19 cellular contexts compared by ENCODE assay signal in genomic region chr2:110881908-110882307, GRCh38.
DNase-seq lines count a peak whose midpoint lies in the region; ATAC-seq, FAIRE-seq and TF ChIP-seq lines count a peak whose summit lies in the region.
"Had no signal": no experiment of that assay in that cellular context is flagged by ENCODE, and none has a peak within 500 bp of the region (broad histone marks: within the 10 kb centered on the region; RNA-seq: fewer than 3 reads in every experiment).

No MANE protein-coding gene starts in this region.

- no peak for FAIRE-seq in pancreas (lab: Jason Lieb, UNC)
- FAIRE-seq: endometrium, islet of Langerhans had no signal

- TF ChIP-seq CTCF in pancreas (IDR thresholded peaks at IDR 0.05), result no peak

- no peaks in the 10 kb centered on the region for H3K36me3 ChIP-seq in pancreas
- H3K36me3 ChIP-seq: cardiac muscle cell, transverse colon had no signal

- ATAC-seq in activated T-cell treated with anti-CD3 and anti-CD28 coated beads, Interleukin-2, amount 50 U/mL, for 72 hours (replicated peaks in 1 of 2), result peak; percentile 98 to 99
- ATAC-seq in GM21528 (IDR thresholded peaks at IDR 0.05; ENCODE audit: low FRiP score, unreplicated experiment) (peak; percentile 90), HG03442 (IDR thresholded peaks at IDR 0.05; ENCODE audit: unreplicated experiment) (peak; percentile 84), pancreas (no peak)
- peak; percentile 51 to 71 for ATAC-seq in stimulated activated naive B cell treated with anti-CD40 and anti-IgM and Interleukin-4, amounts not matched to agents 10 μg/mL and 1 μg/mL and 100 μg/mL, for 72 hours (replicated peaks)

- H3K9me3 ChIP-seq in pancreas, result no peaks in the 10 kb centered on the region
- H3K9me3 ChIP-seq: transverse colon had no signal

- peaks cover 8 to 15% of the 10 kb centered on the region in 2 donors for H3K36me3 Mint-ChIP-seq in activated T-cell treated with anti-CD3 and anti-CD28 coated beads, Interleukin-2, amount 50 U/mL, for 72 hours (ENCODE audit: insufficient read depth in 2 of 2)
- H3K36me3 Mint-ChIP-seq in activated T-cell treated with anti-CD3 and anti-CD28 coated beads, Interleukin-2, amount 50 U/mL, for 24 hours (ENCODE audit: low read depth), result no peaks in the 10 kb centered on the region
- H3K36me3 Mint-ChIP-seq in stimulated activated naive B cell treated with anti-CD40 and anti-IgM and Interleukin-4, amounts not matched to agents 10 μg/mL and 1 μg/mL and 100 μg/mL, for 72 hours, result peaks cover 4 to 5% of the 10 kb centered on the region in 2 donors

- intact Hi-C loops in pancreas (cut with DNase I), result no loop called here

- WGBS in pancreas, 2 donors, result 90 to 96% methylated on average over 6 of the region's 6 CpGs

- no peaks in the 10 kb centered on the region for H3K27me3 ChIP-seq in pancreas
- H3K27me3 ChIP-seq: cardiac muscle cell, transverse colon had no signal

- H3K4me1 Mint-ChIP-seq in activated T-cell treated with anti-CD3 and anti-CD28 coated beads, Interleukin-2, amount 50 U/mL, for 72 hours (ENCODE audit: low read depth), result peaks cover 11% of the 10 kb centered on the region
- H3K4me1 Mint-ChIP-seq in activated T-cell treated with anti-CD3 and anti-CD28 coated beads, Interleukin-2, amount 50 U/mL, for 24 hours (ENCODE audit: low read depth), result peaks cover 14% of the 10 kb centered on the region
- H3K4me1 Mint-ChIP-seq in stimulated activated naive B cell treated with anti-CD40 and anti-IgM and Interleukin-4, amounts not matched to agents 10 μg/mL and 1 μg/mL and 100 μg/mL, for 72 hours, result peaks cover 4 to 9% of the 10 kb centered on the region in 2 donors

- peaks cover 69% of the 10 kb centered on the region for H3K27me3 Mint-ChIP-seq in activated T-cell treated with anti-CD3 and anti-CD28 coated beads, Interleukin-2, amount 50 U/mL, for 72 hours (ENCODE audit: low read depth)
- H3K27me3 Mint-ChIP-seq in activated T-cell treated with anti-CD3 and anti-CD28 coated beads, Interleukin-2, amount 50 U/mL, for 24 hours, result peaks cover 45% of the 10 kb centered on the region
- H3K27me3 Mint-ChIP-seq in stimulated activated naive B cell treated with anti-CD40 and anti-IgM and Interleukin-4, amounts not matched to agents 10 μg/mL and 1 μg/mL and 100 μg/mL, for 72 hours, result peaks cover 12 to 24% of the 10 kb centered on the region in 2 donors

- peak; percentile 33 to 57 for DNase-seq in activated T-cell treated with anti-CD3 and anti-CD28 coated beads, Interleukin-2, amount 50 U/mL, for 72 hours
- DNase-seq in activated T-cell treated with anti-CD3 and anti-CD28 coated beads, Interleukin-2, amount 50 U/mL, for 24 hours, result no peak
- DNase-seq in stimulated activated naive B cell treated with anti-CD40 and anti-IgM and Interleukin-4, amounts not matched to agents 10 μg/mL and 1 μg/mL and 100 μg/mL, for 72 hours, result no peak
- DNase-seq in iPS-NIHi7 (ENCODE audit: extremely low spot score) (no peak), pancreas (no peak), erythroblast (lab: John Stamatoyannopoulos, UW) (no peak)
- DNase-seq: ACHN; activated CD4-positive, alpha-beta T cell treated with anti-CD3 and anti-CD28 coated beads, Interleukin-2, amount 50 U/mL, for 1 hour; activated naive CD4-positive, alpha-beta T cell treated with anti-CD3 and anti-CD28 coated beads, Interleukin-2, amount 50 U/mL, for 16 hours; GF-D8; Kasumi-1; midbrain; NCI-H2081 treated with DMSO at 0.1 percent for 48 hours; transverse colon had no signal

- H3K4me3 Mint-ChIP-seq in activated T-cell treated with anti-CD3 and anti-CD28 coated beads, Interleukin-2, amount 50 U/mL, for 72 hours, result no peak overlapping the region
- no peak overlapping the region for H3K4me3 Mint-ChIP-seq in activated T-cell treated with anti-CD3 and anti-CD28 coated beads, Interleukin-2, amount 50 U/mL, for 24 hours
- no peak overlapping the region for H3K4me3 Mint-ChIP-seq in stimulated activated naive B cell treated with anti-CD40 and anti-IgM and Interleukin-4, amounts not matched to agents 10 μg/mL and 1 μg/mL and 100 μg/mL, for 72 hours

- no peak for TF ChIP-seq POLR2A in erythroblast (IDR thresholded peaks at IDR 0.05; ENCODE audit: low read length)

- no peaks in the 10 kb centered on the region for H3K4me1 ChIP-seq in pancreas
- H3K4me1 ChIP-seq: transverse colon had no signal

- no peak overlapping the region for H3K4me3 ChIP-seq in pancreas
- H3K4me3 ChIP-seq: cardiac muscle cell, transverse colon had no signal

- no peak overlapping the region for H3K27ac ChIP-seq in pancreas
- H3K27ac ChIP-seq: cardiac muscle cell, transverse colon had no signal

- peaks cover 2 to 5% of the 10 kb centered on the region in 2 donors for H3K9me3 Mint-ChIP-seq in activated T-cell treated with anti-CD3 and anti-CD28 coated beads, Interleukin-2, amount 50 U/mL, for 72 hours
- H3K9me3 Mint-ChIP-seq in activated T-cell treated with anti-CD3 and anti-CD28 coated beads, Interleukin-2, amount 50 U/mL, for 24 hours, result peaks cover 10% of the 10 kb centered on the region
- H3K9me3 Mint-ChIP-seq in stimulated activated naive B cell treated with anti-CD40 and anti-IgM and Interleukin-4, amounts not matched to agents 10 μg/mL and 1 μg/mL and 100 μg/mL, for 72 hours, result peaks cover 6 to 7% of the 10 kb centered on the region in 2 donors

- H3K27ac Mint-ChIP-seq in activated T-cell treated with anti-CD3 and anti-CD28 coated beads, Interleukin-2, amount 50 U/mL, for 72 hours, result peak overlapping the region; percentile 5
- H3K27ac Mint-ChIP-seq in activated T-cell treated with anti-CD3 and anti-CD28 coated beads, Interleukin-2, amount 50 U/mL, for 24 hours, result no peak overlapping the region
- H3K27ac Mint-ChIP-seq in stimulated activated naive B cell treated with anti-CD40 and anti-IgM and Interleukin-4, amounts not matched to agents 10 μg/mL and 1 μg/mL and 100 μg/mL, for 72 hours, result no peak overlapping the region

Comparison
In these comparisons a context has a peak if more than half of its experiments do, and no peak if none do; other contexts are left out.
1. DNase-seq: peak in activated T-cell treated with anti-CD3 and anti-CD28 coated beads, Interleukin-2, amount 50 U/mL, for 72 hours (2 of 2); none in activated T-cell treated with anti-CD3 and anti-CD28 coated beads, Interleukin-2, amount 50 U/mL, for 24 hours (single experiment), stimulated activated naive B cell treated with anti-CD40 and anti-IgM and Interleukin-4, amounts not matched to agents 10 μg/mL and 1 μg/mL and 100 μg/mL, for 72 hours (single experiment), iPS-NIHi7 (single experiment), pancreas (0 of 6) and erythroblast (0 of 2).
2. ATAC-seq: peak in activated T-cell treated with anti-CD3 and anti-CD28 coated beads, Interleukin-2, amount 50 U/mL, for 72 hours (2 of 2), GM21528 (single experiment), HG03442 (single experiment) and stimulated activated naive B cell treated with anti-CD40 and anti-IgM and Interleukin-4, amounts not matched to agents 10 μg/mL and 1 μg/mL and 100 μg/mL, for 72 hours (2 of 2); none in pancreas (0 of 4).